20 cellular contexts compared by ENCODE assay signal in the genomic region with DNA sequence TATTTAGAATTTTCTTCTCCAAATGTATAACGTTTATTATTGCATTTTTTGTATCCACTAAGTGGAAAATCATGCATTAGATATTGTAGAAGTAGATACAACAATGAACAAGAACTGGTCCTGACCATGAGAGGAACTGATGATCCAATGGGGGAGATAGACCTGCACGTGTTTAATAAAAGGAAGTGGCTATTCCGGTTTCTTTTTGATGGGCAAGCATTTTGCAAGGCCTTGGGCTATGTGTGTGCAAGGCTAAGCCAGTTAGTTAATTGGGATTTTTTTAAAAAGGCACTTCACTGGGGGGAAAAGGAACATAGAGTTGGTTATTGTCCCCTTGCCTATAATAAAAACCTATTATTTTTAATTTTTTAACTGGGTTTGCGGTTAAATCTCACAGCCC. TPM values are rescaled to one million over a fixed set of nuclear protein-coding genes. Genes with fewer than 3 reads are reported as not detected.
"Had no signal": no experiment of that assay in that cellular context is flagged by ENCODE, and none has a peak within 500 bp of the region (broad histone marks: within the 10 kb centered on the region; RNA-seq: fewer than 3 reads in every experiment).

No MANE protein-coding gene starts in this region.

- H3K36me3 ChIP-seq: brain microvascular endothelial cell, thoracic aorta had no signal

- ATAC-seq: natural killer cell treated with Interleukin-12 subunit alpha and Interleukin-12 subunit beta and Interleukin-15 and Interleukin-18, amount 100 ng/mL, for 72 hours; stimulated activated naive CD8-positive, alpha-beta T cell treated with anti-CD3 and anti-CD28 coated beads, Interleukin-15, amount 100 ng/mL, for 72 hours had no signal

- H3K9me3 ChIP-seq: thoracic aorta had no signal

- DNase-seq: activated CD4-positive, alpha-beta memory T cell treated with anti-CD3 and anti-CD28 coated beads for 36 hours; activated CD4-positive, alpha-beta T cell treated with anti-CD3 and anti-CD28 coated beads for 1 hour; activated gamma-delta T cell; activated T-cell treated with anti-CD3 and anti-CD28 coated beads, Interleukin-2, amount 50 U/mL, for 48 hours; amygdala; brain microvascular endothelial cell; dermis blood vessel endothelial cell; endodermal cell; erythroblast; kidney glomerular epithelial cell; mammary epithelial cell; nucleus accumbens; stimulated activated CD4-positive, alpha-beta T cell treated with anti-CD3 and anti-CD28 coated beads, Interleukin-12 subunit alpha, Interleukin-12 subunit beta, amount 100 ng/mL, for 4 hours; stimulated activated CD4-positive, alpha-beta T cell treated with anti-CD3 and anti-CD28 coated beads, Interleukin-4, amount 100 ng/mL, for 1 hour; stimulated activated CD8-positive, alpha-beta memory T cell treated with anti-CD3 and anti-CD28 coated beads, Interleukin-4, amount 100 ng/mL, for 48 hours; stimulated activated naive CD8-positive, alpha-beta T cell treated with anti-CD3 and anti-CD28 coated beads, Interleukin-15, amount 100 ng/mL, for 72 hours had no signal

RNA-seq across cellular contexts. Expression of a gene that starts 1.0 kb away (rescaled TPM):
- total RNA-seq: activated CD4-positive, alpha-beta memory T cell treated with anti-CD3 and anti-CD28 coated beads for 36 hours; progenitor cell of endocrine pancreas; T-helper 2 cell treated with Interferon-gamma antibody and Interleukin-4, amounts not matched to agents 100 ng/mL and 5 ng/mL, for 36 hours had no signal
